In genomic region chr10:89426230-89426868, GRCh38 we compare ENCODE assay signal across 8 cellular contexts. TPM values are rescaled to one million over a fixed set of nuclear protein-coding genes. Genes with fewer than 3 reads are reported as not detected.
A peak's percentile ranks its signal among the peaks of the same experiment; 100 is the strongest.
DNase-seq lines count a peak whose midpoint lies in the region; ATAC-seq and TF ChIP-seq lines count a peak whose summit lies in the region.

No MANE protein-coding gene starts in this region.

- DNase-seq in SIG-M5 treated with dmso at 0.1 percent for 504 hours (lab: John Stamatoyannopoulos, UW; ENCODE audit: unreplicated experiment) (peak; percentile 30), SIG-M5 (lab: John Stamatoyannopoulos, UW) (no peak), HuH-7.5 (ENCODE audit: low spot score) (peak; percentile 14), SKM-1 treated with dmso at 0.1 percent for 144 hours (lab: John Stamatoyannopoulos, UW; ENCODE audit: unreplicated experiment) (peak; percentile 32), fibroblast of the aortic adventitia (ENCODE audit: low read depth) (peak; percentile 84), non-pigmented ciliary epithelial cell (ENCODE audit: low read depth) (peak; percentile 45)

- TF ChIP-seq CTCF in fibroblast of the aortic adventitia (IDR thresholded peaks at IDR 0.05; ENCODE audit: insufficient read depth, low read length), result peak; percentile 83

- ATAC-seq in HG03442 (IDR thresholded peaks at IDR 0.05; ENCODE audit: unreplicated experiment) (no peak), HG02678 (IDR thresholded peaks at IDR 0.05; ENCODE audit: unreplicated experiment) (no peak)

- no peak overlapping the region for H3K4me3 ChIP-seq in fibroblast of the aortic adventitia (ENCODE audit: low read depth, low read length)

RNA-seq across cellular contexts. Expression of gene IFIT5, which starts 12.0 kb away (rescaled TPM):
- total RNA-seq in fibroblast of the aortic adventitia (ENCODE audit: low replicate concordance), result 30.7 and 36.0 TPM in 2 replicates

RNA-seq across cellular contexts. Expression of gene IFIT1, which starts 33.9 kb away (rescaled TPM):
- 13.6 and 172 TPM in 2 replicates for total RNA-seq in fibroblast of the aortic adventitia (ENCODE audit: low replicate concordance)

RNA-seq across cellular contexts. Expression of gene IFIT1B, which starts 48.5 kb away (rescaled TPM):
- not detected in 2 replicates for total RNA-seq in fibroblast of the aortic adventitia (ENCODE audit: low replicate concordance)
